Comparison of ENCODE assay signal across 7 cellular contexts in the genomic region with DNA sequence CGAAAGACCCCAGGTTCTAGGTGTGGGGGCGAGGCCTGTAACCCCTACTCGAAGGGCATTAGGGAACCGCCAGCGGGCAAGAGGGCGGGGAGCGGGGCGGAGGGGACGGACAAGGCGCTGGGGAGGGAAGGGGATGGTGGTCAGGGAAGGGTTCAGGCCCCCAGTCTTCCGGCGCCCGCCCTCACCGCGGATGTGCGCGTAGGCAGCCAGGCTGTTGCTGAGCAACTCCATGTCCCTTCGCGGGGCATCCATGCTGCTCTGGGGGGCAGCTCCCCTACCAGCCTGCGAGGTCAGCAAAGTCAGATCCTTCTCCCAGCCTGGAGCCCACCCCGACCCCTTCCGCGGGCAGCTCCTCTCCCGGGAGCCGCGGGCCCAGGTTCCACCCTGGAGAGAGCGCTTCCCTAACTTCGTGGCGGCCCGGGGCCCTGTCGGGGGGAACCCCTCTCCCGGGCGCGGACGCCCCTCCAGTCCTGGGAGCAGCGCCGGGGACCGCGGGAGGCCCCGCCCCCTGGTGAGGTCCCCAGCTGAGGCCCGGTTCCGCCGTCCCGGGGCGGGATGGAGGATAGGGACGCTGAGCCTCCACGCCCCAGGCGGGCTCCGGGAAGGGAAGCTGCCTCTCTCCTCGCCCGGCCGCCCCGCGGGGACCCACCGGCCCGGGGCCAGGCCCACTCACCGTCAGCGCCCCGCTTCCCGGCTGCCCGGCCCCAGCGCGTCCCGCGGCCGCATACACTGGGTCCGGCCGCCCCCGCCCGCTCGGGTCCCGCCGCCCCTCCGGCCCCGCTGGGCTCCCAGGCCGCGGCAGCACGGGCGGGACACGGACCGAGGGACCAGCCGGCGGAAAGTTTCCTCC. TPM values are rescaled to one million over a fixed set of nuclear protein-coding genes. Genes with fewer than 3 reads are reported as not detected.
DNase-seq lines count a peak whose midpoint lies in the region; ATAC-seq and TF ChIP-seq lines count a peak whose summit lies in the region.

No MANE protein-coding gene starts in this region.

- TF ChIP-seq POLR2A in GM18951 (IDR thresholded peaks at IDR 0.05; ENCODE audit: extremely low read depth, insufficient read depth, insufficient read length): peak; percentile 35

- H3K4me3 Mint-ChIP-seq in activated naive CD8-positive, alpha-beta T cell: peak overlapping the region; percentile 80

- 4% methylated on average over 83 of the region's 83 CpGs for WGBS in right cardiac atrium

- H3K4me1 Mint-ChIP-seq in activated naive CD8-positive, alpha-beta T cell (ENCODE audit: low read depth): peaks cover 27% of the 10 kb centered on the region

- no peaks in the 10 kb centered on the region for H3K9me3 ChIP-seq in MG63
- no peaks in the 10 kb centered on the region for H3K9me3 ChIP-seq in right cardiac atrium (ENCODE audit: control insufficient read depth, low read length)

- H3K4me3 ChIP-seq in MG63 (peak overlapping the region; percentile 31), right cardiac atrium (ENCODE audit: low read length) (peak overlapping the region; percentile 94), retinal pigment epithelial cell (ENCODE audit: low read length) (peak overlapping the region; percentile 61)

- H3K36me3 Mint-ChIP-seq in activated naive CD8-positive, alpha-beta T cell: no peaks in the 10 kb centered on the region

- in situ Hi-C loops in GM18951 (cut with MboI; ENCODE audit: low sequenced_read_pairs, unreplicated experiment): no loop called here

- TF ChIP-seq CTCF in retinal pigment epithelial cell (conservative IDR thresholded peaks at IDR 0.05; ENCODE audit: low read depth, low read length): no peak

- intact Hi-C loops in right cardiac atrium (cut with DNase I): no loop called here

- peaks cover 17% of the 10 kb centered on the region for H3K36me3 ChIP-seq in MG63

- peak; percentile 30 to 41 for ATAC-seq in right cardiac atrium
- ATAC-seq in HG02938 (IDR thresholded peaks at IDR 0.05; ENCODE audit: unreplicated experiment): no peak
- no peak for ATAC-seq in GM18858 (IDR thresholded peaks at IDR 0.05; ENCODE audit: unreplicated experiment)

- no peaks in the 10 kb centered on the region for H3K27me3 Mint-ChIP-seq in activated naive CD8-positive, alpha-beta T cell

- no peak overlapping the region for H3K27ac Mint-ChIP-seq in activated naive CD8-positive, alpha-beta T cell

- H3K27ac ChIP-seq in right cardiac atrium (ENCODE audit: low read length): peak overlapping the region; percentile 80

- H3K27me3 ChIP-seq in MG63 (no peaks in the 10 kb centered on the region), right cardiac atrium (ENCODE audit: control insufficient read depth, insufficient read depth) (no peaks in the 10 kb centered on the region)

- no peaks in the 10 kb centered on the region for H3K9me3 Mint-ChIP-seq in activated naive CD8-positive, alpha-beta T cell (ENCODE audit: low read depth)

- DNase-seq in MG63 (no peak), right cardiac atrium (peak; percentile 66 to 87 (median 85)), retinal pigment epithelial cell (ENCODE audit: low read depth) (no peak)

- H3K4me1 ChIP-seq in right cardiac atrium (ENCODE audit: control insufficient read depth, insufficient read depth, low read length): peaks cover 2% of the 10 kb centered on the region

RNA-seq across cellular contexts. Expression of gene EVA1B, which starts 0.4 kb away (rescaled TPM):
- total RNA-seq in MG63 (2014; rRNA removed; shearing (Covaris generic); ENCODE audit: low replicate concordance): 1.9 and 7.0 TPM in 2 replicates
- total RNA-seq in right cardiac atrium: 10 to 100 TPM; 11.5 to 14.0 (median 13.1) TPM
- 17.4 TPM for polyA plus RNA-seq in right cardiac atrium

RNA-seq across cellular contexts. Expression of gene SH3D21, which starts 16.8 kb away (rescaled TPM):
- 0.03 TPM in 1 of 2 replicates, not detected in the other for total RNA-seq in MG63 (2014; rRNA removed; shearing (Covaris generic); ENCODE audit: low replicate concordance)
- total RNA-seq in right cardiac atrium: 1 to 10 TPM; 2.5 to 4.7 (median 4.2) TPM
- polyA plus RNA-seq in right cardiac atrium: 3.5 TPM

Comparison
In these comparisons a context has a peak if more than half of its experiments do, and no peak if none do; other contexts are left out.
1. DNase-seq: peak in right cardiac atrium (3 of 3); none in MG63 (single experiment) and retinal pigment epithelial cell (single experiment).
2. H3K4me3 ChIP-seq: peak in every context shown above with its lines; median percentile 94 in right cardiac atrium; 61 in retinal pigment epithelial cell; 31 in MG63.
3. ATAC-seq: peak in right cardiac atrium (2 of 2); none in HG02938 (single experiment) and GM18858 (single experiment).